Comparison of ENCODE assay signal across 1 cellular context in the genomic region with DNA sequence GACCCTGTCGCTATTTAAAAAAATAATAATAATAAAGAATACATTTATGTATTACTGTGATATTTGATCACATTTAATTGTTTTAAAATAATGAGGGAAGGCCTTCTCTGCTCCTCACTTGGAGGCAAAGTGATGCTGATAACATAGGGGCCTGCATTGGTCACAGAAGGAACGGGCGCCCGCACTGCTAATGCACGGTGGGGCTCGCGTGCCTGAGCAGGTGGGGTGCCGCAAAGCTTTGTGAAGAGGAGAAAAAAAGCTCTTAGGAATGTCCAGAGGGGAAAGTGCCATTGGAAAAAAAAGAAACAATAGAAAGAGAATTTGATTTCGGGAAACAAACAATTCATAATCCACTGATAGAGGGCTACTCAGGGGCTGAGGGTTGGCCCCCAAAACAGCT.
TF ChIP-seq lines count a peak whose summit lies in the region.

No MANE protein-coding gene starts in this region.

TF ChIP-seq in H1, 55 proteins besides CTCF, POLR2A, EP300 and RAD21 (continued from another document):
- TF ChIP-seq, protein P1, sequence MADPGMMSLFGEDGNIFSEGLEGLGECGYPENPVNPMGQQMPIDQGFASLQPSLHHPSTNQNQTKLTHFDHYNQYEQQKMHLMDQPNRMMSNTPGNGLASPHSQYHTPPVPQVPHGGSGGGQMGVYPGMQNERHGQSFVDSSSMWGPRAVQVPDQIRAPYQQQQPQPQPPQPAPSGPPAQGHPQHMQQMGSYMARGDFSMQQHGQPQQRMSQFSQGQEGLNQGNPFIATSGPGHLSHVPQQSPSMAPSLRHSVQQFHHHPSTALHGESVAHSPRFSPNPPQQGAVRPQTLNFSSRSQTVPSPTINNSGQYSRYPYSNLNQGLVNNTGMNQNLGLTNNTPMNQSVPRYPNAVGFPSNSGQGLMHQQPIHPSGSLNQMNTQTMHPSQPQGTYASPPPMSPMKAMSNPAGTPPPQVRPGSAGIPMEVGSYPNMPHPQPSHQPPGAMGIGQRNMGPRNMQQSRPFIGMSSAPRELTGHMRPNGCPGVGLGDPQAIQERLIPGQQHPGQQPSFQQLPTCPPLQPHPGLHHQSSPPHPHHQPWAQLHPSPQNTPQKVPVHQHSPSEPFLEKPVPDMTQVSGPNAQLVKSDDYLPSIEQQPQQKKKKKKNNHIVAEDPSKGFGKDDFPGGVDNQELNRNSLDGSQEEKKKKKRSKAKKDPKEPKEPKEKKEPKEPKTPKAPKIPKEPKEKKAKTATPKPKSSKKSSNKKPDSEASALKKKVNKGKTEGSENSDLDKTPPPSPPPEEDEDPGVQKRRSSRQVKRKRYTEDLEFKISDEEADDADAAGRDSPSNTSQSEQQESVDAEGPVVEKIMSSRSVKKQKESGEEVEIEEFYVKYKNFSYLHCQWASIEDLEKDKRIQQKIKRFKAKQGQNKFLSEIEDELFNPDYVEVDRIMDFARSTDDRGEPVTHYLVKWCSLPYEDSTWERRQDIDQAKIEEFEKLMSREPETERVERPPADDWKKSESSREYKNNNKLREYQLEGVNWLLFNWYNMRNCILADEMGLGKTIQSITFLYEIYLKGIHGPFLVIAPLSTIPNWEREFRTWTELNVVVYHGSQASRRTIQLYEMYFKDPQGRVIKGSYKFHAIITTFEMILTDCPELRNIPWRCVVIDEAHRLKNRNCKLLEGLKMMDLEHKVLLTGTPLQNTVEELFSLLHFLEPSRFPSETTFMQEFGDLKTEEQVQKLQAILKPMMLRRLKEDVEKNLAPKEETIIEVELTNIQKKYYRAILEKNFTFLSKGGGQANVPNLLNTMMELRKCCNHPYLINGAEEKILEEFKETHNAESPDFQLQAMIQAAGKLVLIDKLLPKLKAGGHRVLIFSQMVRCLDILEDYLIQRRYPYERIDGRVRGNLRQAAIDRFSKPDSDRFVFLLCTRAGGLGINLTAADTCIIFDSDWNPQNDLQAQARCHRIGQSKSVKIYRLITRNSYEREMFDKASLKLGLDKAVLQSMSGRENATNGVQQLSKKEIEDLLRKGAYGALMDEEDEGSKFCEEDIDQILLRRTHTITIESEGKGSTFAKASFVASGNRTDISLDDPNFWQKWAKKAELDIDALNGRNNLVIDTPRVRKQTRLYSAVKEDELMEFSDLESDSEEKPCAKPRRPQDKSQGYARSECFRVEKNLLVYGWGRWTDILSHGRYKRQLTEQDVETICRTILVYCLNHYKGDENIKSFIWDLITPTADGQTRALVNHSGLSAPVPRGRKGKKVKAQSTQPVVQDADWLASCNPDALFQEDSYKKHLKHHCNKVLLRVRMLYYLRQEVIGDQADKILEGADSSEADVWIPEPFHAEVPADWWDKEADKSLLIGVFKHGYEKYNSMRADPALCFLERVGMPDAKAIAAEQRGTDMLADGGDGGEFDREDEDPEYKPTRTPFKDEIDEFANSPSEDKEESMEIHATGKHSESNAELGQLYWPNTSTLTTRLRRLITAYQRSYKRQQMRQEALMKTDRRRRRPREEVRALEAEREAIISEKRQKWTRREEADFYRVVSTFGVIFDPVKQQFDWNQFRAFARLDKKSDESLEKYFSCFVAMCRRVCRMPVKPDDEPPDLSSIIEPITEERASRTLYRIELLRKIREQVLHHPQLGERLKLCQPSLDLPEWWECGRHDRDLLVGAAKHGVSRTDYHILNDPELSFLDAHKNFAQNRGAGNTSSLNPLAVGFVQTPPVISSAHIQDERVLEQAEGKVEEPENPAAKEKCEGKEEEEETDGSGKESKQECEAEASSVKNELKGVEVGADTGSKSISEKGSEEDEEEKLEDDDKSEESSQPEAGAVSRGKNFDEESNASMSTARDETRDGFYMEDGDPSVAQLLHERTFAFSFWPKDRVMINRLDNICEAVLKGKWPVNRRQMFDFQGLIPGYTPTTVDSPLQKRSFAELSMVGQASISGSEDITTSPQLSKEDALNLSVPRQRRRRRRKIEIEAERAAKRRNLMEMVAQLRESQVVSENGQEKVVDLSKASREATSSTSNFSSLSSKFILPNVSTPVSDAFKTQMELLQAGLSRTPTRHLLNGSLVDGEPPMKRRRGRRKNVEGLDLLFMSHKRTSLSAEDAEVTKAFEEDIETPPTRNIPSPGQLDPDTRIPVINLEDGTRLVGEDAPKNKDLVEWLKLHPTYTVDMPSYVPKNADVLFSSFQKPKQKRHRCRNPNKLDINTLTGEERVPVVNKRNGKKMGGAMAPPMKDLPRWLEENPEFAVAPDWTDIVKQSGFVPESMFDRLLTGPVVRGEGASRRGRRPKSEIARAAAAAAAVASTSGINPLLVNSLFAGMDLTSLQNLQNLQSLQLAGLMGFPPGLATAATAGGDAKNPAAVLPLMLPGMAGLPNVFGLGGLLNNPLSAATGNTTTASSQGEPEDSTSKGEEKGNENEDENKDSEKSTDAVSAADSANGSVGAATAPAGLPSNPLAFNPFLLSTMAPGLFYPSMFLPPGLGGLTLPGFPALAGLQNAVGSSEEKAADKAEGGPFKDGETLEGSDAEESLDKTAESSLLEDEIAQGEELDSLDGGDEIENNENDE (IDR thresholded peaks at IDR 0.05; ENCODE audit: insufficient replicate concordance, low read length) = no peak
- TF ChIP-seq BACH1 (IDR thresholded peaks at IDR 0.05; ENCODE audit: low read length) = no peak
